Comparison of ENCODE assay signal across 11 cellular contexts in the genomic region with DNA sequence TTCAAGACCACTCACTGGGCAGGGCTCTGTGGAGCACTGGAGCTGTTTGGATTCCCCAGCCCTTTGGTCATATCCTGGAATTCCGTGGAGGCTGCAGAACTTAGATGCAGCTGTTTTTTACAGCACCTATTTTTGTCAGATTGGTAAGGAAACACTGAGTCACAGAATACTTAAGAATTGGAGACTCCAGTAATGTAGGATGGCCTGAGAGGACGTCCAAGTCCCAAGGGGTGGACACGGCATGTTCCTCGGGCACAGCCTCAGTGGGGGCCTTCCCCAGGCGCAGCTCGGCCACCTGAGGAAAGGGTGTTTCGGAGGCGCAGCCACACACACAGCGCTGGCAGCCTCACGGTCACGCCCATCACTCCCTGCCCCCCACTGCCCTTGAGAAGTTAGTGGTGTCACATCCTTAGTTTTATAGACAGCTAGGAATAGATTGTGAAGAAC. TPM values are rescaled to one million over a fixed set of nuclear protein-coding genes. Genes with fewer than 3 reads are reported as not detected.
DNase-seq lines count a peak whose midpoint lies in the region; ATAC-seq, FAIRE-seq and TF ChIP-seq lines count a peak whose summit lies in the region.
"Had no signal": no experiment of that assay in that cellular context is flagged by ENCODE, and none has a peak within 500 bp of the region (broad histone marks: within the 10 kb centered on the region; RNA-seq: fewer than 3 reads in every experiment).

No MANE protein-coding gene starts in this region.

- ATAC-seq in HCT116 (peak; percentile 30; the same call in 1 of the 2 replicates), HG02678 (IDR thresholded peaks at IDR 0.05; ENCODE audit: unreplicated experiment) (no peak)
- no peak for ATAC-seq in naive thymus-derived CD8-positive, alpha-beta T cell
- ATAC-seq: body of pancreas had no signal

- TF ChIP-seq RAD21 in HCT116 (IDR thresholded peaks at IDR 0.05; ENCODE audit: low read depth), result no peak

- H3K4me3 ChIP-seq in HCT116 (replicated peaks in 1 of 2; ENCODE audit: low read depth in 1 of 2, low read length in 2 of 2) (no peak overlapping the region), astrocyte (ENCODE audit: insufficient read depth, low read depth, low read length) (no peak overlapping the region), stomach smooth muscle (ENCODE audit: low read length in 2 of 2) (no peak overlapping the region)
- H3K4me3 ChIP-seq: body of pancreas had no signal

- no peaks in the 10 kb centered on the region for H3K9me2 ChIP-seq in HCT116 (ENCODE audit: insufficient read depth)

- POLR2A ChIA-PET in HCT116 (lab: Charles Lee), result no interaction called here
- POLR2A ChIA-PET in naive thymus-derived CD8-positive, alpha-beta T cell (lab: Charles Lee), result interaction anchor here (1.2 kb wide), 1 partner anchor 7 kb away, joined by 3 read pairs; no protein-coding TSS in a partner anchor

- H3K9me3 ChIP-seq in HCT116 (ENCODE audit: control insufficient read depth in 1 of 2, insufficient read depth in 1 of 2, low read depth in 1 of 2, low read length in 2 of 2) (no peaks in the 10 kb centered on the region), astrocyte (ENCODE audit: insufficient read depth, low read depth, low read length) (no peaks in the 10 kb centered on the region), stomach smooth muscle (ENCODE audit: control insufficient read depth in 2 of 2, low read length in 2 of 2) (no peaks in the 10 kb centered on the region)
- H3K9me3 ChIP-seq: body of pancreas had no signal

- H3K27me3 ChIP-seq in HCT116 (ENCODE audit: insufficient read depth, low read length), result no peaks in the 10 kb centered on the region
- no peaks in the 10 kb centered on the region for H3K27me3 ChIP-seq in astrocyte (ENCODE audit: insufficient read depth, low read length)
- H3K27me3 ChIP-seq in stomach smooth muscle (ENCODE audit: control insufficient read depth in 1 of 2, insufficient read depth in 2 of 2, low read length in 2 of 2), result no peaks in the 10 kb centered on the region
- H3K27me3 ChIP-seq: body of pancreas had no signal

- CTCF ChIA-PET in HCT116 (lab: Charles Lee), result no interaction called here

- H3K36me3 ChIP-seq in HCT116 (ENCODE audit: control insufficient read depth in 1 of 2, insufficient read depth in 2 of 2, low read length in 2 of 2), result peaks cover 0 to 10% of the 10 kb centered on the region in 2 experiments; a peak in 1 of 4 replicates
- H3K36me3 ChIP-seq in astrocyte (ENCODE audit: insufficient read depth, low read length), result peaks cover 5% of the 10 kb centered on the region
- peaks cover 0 to 11% of the 10 kb centered on the region in 2 donors for H3K36me3 ChIP-seq in stomach smooth muscle (ENCODE audit: control insufficient read depth in 2 of 2, insufficient read depth in 2 of 2, low read length in 2 of 2)

- H3K36me3 Mint-ChIP-seq in astrocyte (ENCODE audit: low read depth, unreplicated experiment), result peaks cover 3% of the 10 kb centered on the region
- H3K36me3 Mint-ChIP-seq in naive thymus-derived CD8-positive, alpha-beta T cell, result peaks cover 0 to 11% (median 6%) of the 10 kb centered on the region in 3 donors

- no peak for TF ChIP-seq POLR2A in HCT116 (IDR thresholded peaks at IDR 0.05; ENCODE audit: borderline replicate concordance, extremely low read depth, insufficient read depth, insufficient read length)

- H2AFZ ChIP-seq in HCT116 (ENCODE audit: low read depth, low read length, poor library complexity, severe bottlenecking), result no peak overlapping the region
- no peak overlapping the region for H2AFZ ChIP-seq in astrocyte (ENCODE audit: low read depth, low read length)

- peaks cover 38% of the 10 kb centered on the region for H3K4me1 Mint-ChIP-seq in astrocyte (ENCODE audit: low read depth, unreplicated experiment)
- peaks cover 2 to 26% (median 20%) of the 10 kb centered on the region in 4 donors for H3K4me1 Mint-ChIP-seq in naive thymus-derived CD8-positive, alpha-beta T cell

- H3K9ac ChIP-seq in HCT116 (ENCODE audit: low read length), result no peak overlapping the region
- peak overlapping the region; percentile 31 for H3K9ac ChIP-seq in astrocyte (ENCODE audit: low read length)
- no peak overlapping the region for H3K9ac ChIP-seq in stomach smooth muscle (ENCODE audit: low read length in 2 of 2)

- no peaks in the 10 kb centered on the region for H3K27me3 Mint-ChIP-seq in astrocyte (ENCODE audit: low read depth, unreplicated experiment)
- H3K27me3 Mint-ChIP-seq in naive thymus-derived CD8-positive, alpha-beta T cell, result no peaks in the 10 kb centered on the region

- peak overlapping the region; percentile 97 for H3K27ac Mint-ChIP-seq in astrocyte (ENCODE audit: unreplicated experiment)
- peak overlapping the region in 4 of 10 donors; percentile 3 to 48 (median 44) for H3K27ac Mint-ChIP-seq in naive thymus-derived CD8-positive, alpha-beta T cell

- peak overlapping the region; percentile 68 for H3K4me3 Mint-ChIP-seq in astrocyte (ENCODE audit: unreplicated experiment)
- H3K4me3 Mint-ChIP-seq in naive thymus-derived CD8-positive, alpha-beta T cell, result no peak overlapping the region

- no TSS peak for BruUV-seq in HCT116 (replicated peaks; lab: Mats Ljungman, UMichigan)

- no peak overlapping the region for H3K27ac ChIP-seq in HCT116 (ENCODE audit: low read depth, low read length)
- peak overlapping the region; percentile 75 for H3K27ac ChIP-seq in astrocyte (ENCODE audit: low read depth, low read length)
- H3K27ac ChIP-seq in stomach smooth muscle (ENCODE audit: low read length), result peak overlapping the region; percentile 70

- H3K4me2 ChIP-seq in HCT116 (ENCODE audit: low read length), result peak overlapping the region; percentile 12
- H3K4me2 ChIP-seq in astrocyte (ENCODE audit: low read length), result peak overlapping the region; percentile 69

- TF ChIP-seq CTCF in HCT116 (IDR thresholded peaks at IDR 0.05 in 2 of 3, conservative IDR thresholded peaks at IDR 0.05 in 1 of 3; ENCODE audit: borderline replicate concordance in 1 of 3, insufficient read depth in 1 of 3, low read depth in 2 of 3, low read length in 2 of 3) (no peak), astrocyte (IDR thresholded peaks at IDR 0.05; ENCODE audit: insufficient read depth, low read depth, low read length) (no peak)

- no peaks in the 10 kb centered on the region for H3K79me2 ChIP-seq in HCT116 (ENCODE audit: insufficient read depth, low read length)
- no peaks in the 10 kb centered on the region for H3K79me2 ChIP-seq in astrocyte (ENCODE audit: insufficient read depth, low read length)

- RAD21 ChIA-PET in HCT116 (lab: Charles Lee; ENCODE audit: low non-redundant PET in 1 of 2, low total read pairs in 2 of 2, uncharacterized antibody in 2 of 2, unreplicated experiment in 2 of 2), result no interaction called here

- peaks cover 0 to 18% of the 10 kb centered on the region in 2 experiments; a peak in 2 of 4 replicates for H3K4me1 ChIP-seq in HCT116 (ENCODE audit: control insufficient read depth in 1 of 2, insufficient read depth in 2 of 2, low read length in 2 of 2)
- peaks cover 31% of the 10 kb centered on the region for H3K4me1 ChIP-seq in astrocyte (ENCODE audit: insufficient read depth, low read length)
- peaks cover 30% of the 10 kb centered on the region for H3K4me1 ChIP-seq in stomach smooth muscle (ENCODE audit: control insufficient read depth, insufficient read depth, low read length)

- peak; percentile 34 for FAIRE-seq in astrocyte (lab: Jason Lieb, UNC)
- FAIRE-seq: keratinocyte had no signal

- intact Hi-C loops in HCT116 (cut with micrococcal nuclease), result no loop called here
- intact Hi-C loops in posterior vena cava (cut with DNase I), result no loop called here

- H4K20me1 ChIP-seq in HCT116 (ENCODE audit: insufficient read depth) (peaks cover 3% of the 10 kb centered on the region; the same call in 1 of the 2 replicates), astrocyte (ENCODE audit: insufficient read depth, low read length) (peaks cover 9% of the 10 kb centered on the region)

- no peaks in the 10 kb centered on the region for H3K9me3 Mint-ChIP-seq in astrocyte (ENCODE audit: unreplicated experiment)
- H3K9me3 Mint-ChIP-seq in naive thymus-derived CD8-positive, alpha-beta T cell, result no peaks in the 10 kb centered on the region

- DNase-seq in HCT116 (ENCODE audit: low read depth, low spot score) (no peak), astrocyte (ENCODE audit: low read depth) (peak; percentile 93), hepatic stellate cell (ENCODE audit: low spot score) (peak; percentile 88), posterior vena cava (ENCODE audit: low spot score) (no peak), HPDE6-E6E7 (ENCODE audit: extremely low spot score) (no peak)
- DNase-seq in naive thymus-derived CD8-positive, alpha-beta T cell, result no peak
- DNase-seq: activated CD4-positive, CD25-positive, alpha-beta regulatory T cell; body of pancreas had no signal

TF ChIP-seq in HCT116, 20 proteins besides CTCF, POLR2A, EP300 and RAD21:
- TF ChIP-seq SP1 (IDR thresholded peaks at IDR 0.05; ENCODE audit: low read depth), result no peak
- peak; percentile 24; the same call in 1 of the 2 replicates for TF ChIP-seq FOSL1 (IDR thresholded peaks at IDR 0.05; ENCODE audit: low read depth)
- TF ChIP-seq JUND (IDR thresholded peaks at IDR 0.05), result peak; percentile 43; the same call in 1 of the 2 replicates

RNA-seq across cellular contexts. Expression of gene PLD6, which starts 14.8 kb away (rescaled TPM):
- total RNA-seq in HCT116 (2021; ENCODE audit: unreplicated experiment), result 15.6 TPM
- polyA plus RNA-seq in HCT116 (2012), result 10.1 TPM in 2 replicates
- total RNA-seq in astrocyte, result 0.31 and 0.64 TPM in 2 replicates
- total RNA-seq in posterior vena cava, result 1 to 10 TPM; 2.9 to 4.4 TPM
- total RNA-seq in naive thymus-derived CD8-positive, alpha-beta T cell, result 10 to 100 TPM; 12.2 to 13.1 TPM
- polyA plus RNA-seq in naive thymus-derived CD8-positive, alpha-beta T cell, result 1 to 10 TPM; 6.6 to 9.8 (median 8.2) TPM

RNA-seq across cellular contexts. Expression of gene FLCN, which starts 45.6 kb away (rescaled TPM):
- total RNA-seq in HCT116 (2021; ENCODE audit: unreplicated experiment), result 23.7 TPM
- 14.2 and 15.2 TPM in 2 replicates for polyA plus RNA-seq in HCT116 (2012)
- 34.2 and 40.0 TPM in 2 replicates for total RNA-seq in astrocyte
- total RNA-seq in posterior vena cava, result 10 to 100 TPM; 37.9 to 53.5 TPM
- 10 to 100 TPM; 63.9 to 70.6 TPM for total RNA-seq in naive thymus-derived CD8-positive, alpha-beta T cell
- 1 to 10 TPM; 3.1 to 4.9 (median 4.8) TPM for polyA plus RNA-seq in naive thymus-derived CD8-positive, alpha-beta T cell

Comparison
In these comparisons a context has a peak if more than half of its experiments do, and no peak if none do; other contexts are left out.
1. DNase-seq: peak in astrocyte (single experiment) and hepatic stellate cell (single experiment); none in HCT116 (single experiment), posterior vena cava (single experiment), HPDE6-E6E7 (single experiment) and naive thymus-derived CD8-positive, alpha-beta T cell (0 of 10).